Comparison of ENCODE assay signal across 10 cellular contexts in the genomic region with DNA sequence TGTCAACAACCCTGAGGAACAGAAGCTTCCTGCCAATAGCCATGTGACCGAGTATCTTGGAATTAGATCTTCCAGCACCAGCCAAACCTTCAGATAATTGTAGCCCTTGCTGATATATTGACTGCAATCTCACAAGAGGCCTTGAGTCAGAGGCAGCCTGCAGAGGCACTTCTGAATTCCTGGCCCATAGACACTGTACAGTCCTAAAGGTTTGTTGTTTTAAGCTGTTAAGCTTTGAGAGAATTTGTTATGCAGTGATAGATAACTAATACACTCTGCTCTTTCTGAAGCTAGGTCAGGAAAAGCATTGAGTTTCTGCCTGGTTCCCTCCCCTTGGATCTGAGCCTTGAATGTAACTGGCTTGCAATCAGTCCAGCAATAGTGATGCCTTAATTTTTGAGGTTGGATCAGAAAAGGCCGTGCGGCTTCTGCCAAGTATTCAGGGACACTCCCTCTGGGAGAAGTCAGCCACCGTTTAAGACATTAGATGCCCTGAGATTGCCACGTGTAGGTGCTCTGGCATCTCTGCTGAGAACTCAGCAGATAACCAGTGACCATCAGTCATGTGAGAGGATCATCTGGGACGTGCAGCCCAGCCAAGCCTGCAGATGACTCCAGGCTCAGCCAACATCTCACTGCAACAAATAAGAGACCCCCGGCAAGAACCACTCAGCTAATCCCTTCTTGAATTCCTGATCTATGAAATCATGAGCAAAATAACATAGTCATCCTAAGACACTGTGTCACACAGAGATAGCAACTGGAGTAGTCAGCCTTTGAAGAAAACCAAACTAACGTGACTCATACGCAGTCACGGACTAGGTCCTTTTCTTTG.
DNase-seq lines count a peak whose midpoint lies in the region; ATAC-seq and TF ChIP-seq lines count a peak whose summit lies in the region.
"Had no signal": no experiment of that assay in that cellular context is flagged by ENCODE, and none has a peak within 500 bp of the region (broad histone marks: within the 10 kb centered on the region; RNA-seq: fewer than 3 reads in every experiment).

No MANE protein-coding gene starts in this region.

- TF ChIP-seq POLR2A in body of pancreas (IDR thresholded peaks at IDR 0.05) = no peak

- no peak overlapping the region for H3K4me3 Mint-ChIP-seq in naive thymus-derived CD4-positive, alpha-beta T cell
- H3K4me3 Mint-ChIP-seq: activated naive CD8-positive, alpha-beta T cell; T-helper 1 cell treated with Interleukin-12 subunit alpha and Interleukin-12 subunit beta and Interleukin-4 antibody, amounts not matched to agents 30 μg/mL and 1 μg/mL, for 36 hours had no signal

- POLR2A ChIA-PET in naive thymus-derived CD4-positive, alpha-beta T cell (lab: Charles Lee) = no interaction called here

- H3K4me1 Mint-ChIP-seq in naive thymus-derived CD4-positive, alpha-beta T cell = peaks cover 0 to 2% (median 0%) of the 10 kb centered on the region in 7 donors

- H3K27me3 ChIP-seq in body of pancreas (no peaks in the 10 kb centered on the region), upper lobe of right lung (no peaks in the 10 kb centered on the region)
- H3K27me3 ChIP-seq in naive thymus-derived CD4-positive, alpha-beta T cell (ENCODE audit: control insufficient read depth in 2 of 2, insufficient read depth in 2 of 2, low read length in 2 of 2) = no peaks in the 10 kb centered on the region

- peaks cover 0 to 4% (median 0%) of the 10 kb centered on the region in 11 donors for H3K9me3 Mint-ChIP-seq in naive thymus-derived CD4-positive, alpha-beta T cell
- H3K9me3 Mint-ChIP-seq: T-helper 1 cell treated with Interleukin-12 subunit alpha and Interleukin-12 subunit beta and Interleukin-4 antibody, amounts not matched to agents 30 μg/mL and 1 μg/mL, for 36 hours had no signal

- no peak overlapping the region for H3K4me3 ChIP-seq in body of pancreas
- H3K4me3 ChIP-seq in upper lobe of right lung = no peak overlapping the region
- no peak overlapping the region for H3K4me3 ChIP-seq in naive thymus-derived CD4-positive, alpha-beta T cell (ENCODE audit: low read length)

- H3K27me3 Mint-ChIP-seq in naive thymus-derived CD4-positive, alpha-beta T cell = peaks cover 0 to 13% (median 0%) of the 10 kb centered on the region in 5 donors

- CTCF ChIA-PET in naive thymus-derived CD4-positive, alpha-beta T cell (lab: Charles Lee) = no interaction called here

- no peaks in the 10 kb centered on the region for H3K36me3 Mint-ChIP-seq in naive thymus-derived CD4-positive, alpha-beta T cell
- H3K36me3 Mint-ChIP-seq: activated naive CD8-positive, alpha-beta T cell had no signal

- H3K27ac ChIP-seq in body of pancreas (peak overlapping the region in 2 of 4 donors; percentile 21 to 29), upper lobe of right lung (peak overlapping the region; percentile 42)
- no peak overlapping the region for H3K27ac ChIP-seq in naive thymus-derived CD4-positive, alpha-beta T cell (ENCODE audit: low read depth, low read length)

- no peak for TF ChIP-seq CTCF in body of pancreas (IDR thresholded peaks at IDR 0.05)
- TF ChIP-seq CTCF in upper lobe of right lung (IDR thresholded peaks at IDR 0.05) = no peak

- H3K4me1 ChIP-seq in body of pancreas (peaks cover 38% of the 10 kb centered on the region), upper lobe of right lung (peaks cover 12% of the 10 kb centered on the region)
- H3K4me1 ChIP-seq in naive thymus-derived CD4-positive, alpha-beta T cell (ENCODE audit: control insufficient read depth in 2 of 2, insufficient read depth in 2 of 2, low read length in 2 of 2) = no peaks in the 10 kb centered on the region

- ATAC-seq in body of pancreas (peak; percentile 31), upper lobe of right lung (peak; percentile 48), GM21360 (IDR thresholded peaks at IDR 0.05; ENCODE audit: unreplicated experiment) (no peak), HG02938 (IDR thresholded peaks at IDR 0.05; ENCODE audit: unreplicated experiment) (no peak)
- no peak for ATAC-seq in naive thymus-derived CD4-positive, alpha-beta T cell

- WGBS in body of pancreas, 2 donors = 85 to 92% methylated on average over 5 to 10 of the region's 10 CpGs

- intact Hi-C loops in body of pancreas (cut with DNase I) = no loop called here
- intact Hi-C loops in upper lobe of right lung (cut with DNase I) = no loop called here
- intact Hi-C loops in naive thymus-derived CD4-positive, alpha-beta T cell (cut with micrococcal nuclease) = no loop called here

- H3K36me3 ChIP-seq in body of pancreas (replicated peaks in 1 of 2; ENCODE audit: insufficient read depth in 1 of 2, low read depth in 2 of 2) = no peaks in the 10 kb centered on the region
- no peaks in the 10 kb centered on the region for H3K36me3 ChIP-seq in upper lobe of right lung
- H3K36me3 ChIP-seq in naive thymus-derived CD4-positive, alpha-beta T cell (ENCODE audit: control insufficient read depth in 2 of 3, insufficient read depth in 3 of 3, low read length in 3 of 3) = no peaks in the 10 kb centered on the region

- peak; percentile 100 for DNase-seq in HT1080 (ENCODE audit: low read depth)
- DNase-seq in body of pancreas = peak in 3 of 4 donors; percentile 11 to 41 (median 24)
- peak; percentile 100 for DNase-seq in kidney tubule cell (ENCODE audit: low spot score)
- DNase-seq in upper lobe of right lung = no peak
- DNase-seq in naive thymus-derived CD4-positive, alpha-beta T cell = no peak
- DNase-seq in NCI-H345 treated with DMSO at 0.1 percent for 48 hours (lab: John Stamatoyannopoulos, UW; ENCODE audit: unreplicated experiment) = no peak

- no peak overlapping the region for H3K27ac Mint-ChIP-seq in naive thymus-derived CD4-positive, alpha-beta T cell
- H3K27ac Mint-ChIP-seq: activated naive CD8-positive, alpha-beta T cell; T-helper 1 cell treated with Interleukin-12 subunit alpha and Interleukin-12 subunit beta and Interleukin-4 antibody, amounts not matched to agents 30 μg/mL and 1 μg/mL, for 36 hours had no signal

- H3K9me3 ChIP-seq in body of pancreas (no peaks in the 10 kb centered on the region), upper lobe of right lung (no peaks in the 10 kb centered on the region)
- no peaks in the 10 kb centered on the region for H3K9me3 ChIP-seq in naive thymus-derived CD4-positive, alpha-beta T cell (ENCODE audit: control insufficient read depth in 2 of 3, low read length in 3 of 3)

Comparison
In these comparisons a context has a peak if more than half of its experiments do, and no peak if none do; other contexts are left out.
1. DNase-seq: peak in HT1080 (single experiment), body of pancreas (3 of 4) and kidney tubule cell (single experiment); none in upper lobe of right lung (single experiment), naive thymus-derived CD4-positive, alpha-beta T cell (0 of 9) and NCI-H345 treated with DMSO at 0.1 percent for 48 hours (single experiment).
2. ATAC-seq: peak in body of pancreas (single experiment) and upper lobe of right lung (single experiment); none in GM21360 (single experiment), naive thymus-derived CD4-positive, alpha-beta T cell (single experiment) and HG02938 (single experiment).